Comparison of ENCODE assay signal across 8 cellular contexts in genomic region chr19:8513687-8514504, GRCh38. TPM values are rescaled to one million over a fixed set of nuclear protein-coding genes. Genes with fewer than 3 reads are reported as not detected.
A peak's percentile ranks its signal among the peaks of the same experiment; 100 is the strongest.
DNase-seq lines count a peak whose midpoint lies in the region; ATAC-seq and TF ChIP-seq lines count a peak whose summit lies in the region.

ZNF414 (minus strand) TSS chr19:8514167; CDS start chr19:8514046, 121 bp downstream.

- TF ChIP-seq RAD21 in SK-N-SH (IDR thresholded peaks at IDR 0.05; ENCODE audit: low read length), result no peak

- WGBS in SK-N-SH (ENCODE audit: low lambda C conversion rate), result 9% methylated on average over 15 of the region's 70 CpGs
- 1 to 2% methylated on average over 13 to 18 of the region's 70 CpGs for WGBS in gastroesophageal sphincter (ENCODE audit: low coverage in 1 of 2), 2 donors

- ATAC-seq in HG02588 (IDR thresholded peaks at IDR 0.05; ENCODE audit: unreplicated experiment) (peak; percentile 80), gastroesophageal sphincter (peak; percentile 98)

- peak within 1 kb of the TSS; percentile 86 for H2AFZ ChIP-seq in SK-N-SH (ENCODE audit: low read depth)

- DNase-seq in NCI-H1092 (lab: John Stamatoyannopoulos, UW) (peak; percentile 91), SK-N-SH (peak; percentile 98), substantia nigra (lab: John Stamatoyannopoulos, UW) (peak; percentile 75 to 99 (median 94))
- DNase-seq in activated naive CD4-positive, alpha-beta T cell treated with anti-CD3 and anti-CD28 coated beads, Interleukin-2, amount 10 ng/mL, durations not matched to agents 7 days and 5 days, result peak; percentile 97

- H3K4me2 ChIP-seq in SK-N-SH, result peak within 1 kb of the TSS; percentile 91

- H3K27me3 ChIP-seq in SK-N-SH (ENCODE audit: insufficient read depth) (no peaks in the 10 kb centered on the region), gastroesophageal sphincter (no peaks in the 10 kb centered on the region), neutrophil (no peaks in the 10 kb centered on the region)

- H4K20me1 ChIP-seq in SK-N-SH (ENCODE audit: insufficient read depth), result no peaks in the 10 kb centered on the region

- H3K9me2 ChIP-seq in SK-N-SH, result no peaks in the 10 kb centered on the region

- H3K27ac Mint-ChIP-seq in activated naive CD4-positive, alpha-beta T cell treated with anti-CD3 and anti-CD28 coated beads, Interleukin-2, amount 10 ng/mL, durations not matched to agents 7 days and 5 days, result peak within 1 kb of the TSS; percentile 97

- no peaks in the 10 kb centered on the region for H3K9me3 Mint-ChIP-seq in activated naive CD4-positive, alpha-beta T cell treated with anti-CD3 and anti-CD28 coated beads, Interleukin-2, amount 10 ng/mL, durations not matched to agents 7 days and 5 days

- H3K4me1 Mint-ChIP-seq in activated naive CD4-positive, alpha-beta T cell treated with anti-CD3 and anti-CD28 coated beads, Interleukin-2, amount 10 ng/mL, durations not matched to agents 7 days and 5 days, result peaks cover 59% of the 10 kb centered on the region

- TF ChIP-seq POLR2A in gastroesophageal sphincter (IDR thresholded peaks at IDR 0.05), result peak; percentile 66 to 82

- H3K27ac ChIP-seq in SK-N-SH (ENCODE audit: low read depth in 2 of 2, low read length in 1 of 2), result peak within 1 kb of the TSS; percentile 89 to 93
- peak within 1 kb of the TSS; percentile 94 to 100 (median 98) for H3K27ac ChIP-seq in gastroesophageal sphincter
- H3K27ac ChIP-seq in neutrophil, result peak within 1 kb of the TSS; percentile 98
- H3K27ac ChIP-seq in substantia nigra (ENCODE audit: low read depth, low read length, poor library complexity, severe bottlenecking), result peak within 1 kb of the TSS; percentile 97

- H3K27me3 Mint-ChIP-seq in activated naive CD4-positive, alpha-beta T cell treated with anti-CD3 and anti-CD28 coated beads, Interleukin-2, amount 10 ng/mL, durations not matched to agents 7 days and 5 days, result no peaks in the 10 kb centered on the region

- H3K4me1 ChIP-seq in SK-N-SH (ENCODE audit: control insufficient read depth in 1 of 2, insufficient read depth in 2 of 2, low read depth in 1 of 2, low read length in 1 of 2), result peaks cover 10 to 16% of the 10 kb centered on the region in 2 experiments; a peak in 3 of 4 replicates
- peaks cover 4 to 34% (median 23%) of the 10 kb centered on the region in 3 donors for H3K4me1 ChIP-seq in gastroesophageal sphincter
- H3K4me1 ChIP-seq in neutrophil (ENCODE audit: control insufficient read depth in 1 of 2, insufficient read depth in 1 of 2, low read depth in 1 of 2, low read length in 1 of 2), result peaks cover 64 to 69% of the 10 kb centered on the region in 2 experiments

- H3K4me3 ChIP-seq in GM08714 (ENCODE audit: low read length) (peak within 1 kb of the TSS; percentile 56; the same call in 1 of the 2 replicates), SK-N-SH (ENCODE audit: low read depth in 2 of 2, low read length in 1 of 2) (peak within 1 kb of the TSS; percentile 63 to 65), gastroesophageal sphincter (peak within 1 kb of the TSS; percentile 81 to 85), neutrophil (ENCODE audit: low read depth in 1 of 2, low read length in 1 of 2) (peak within 1 kb of the TSS; percentile 78 to 100)

- H3K9me3 ChIP-seq in SK-N-SH, result no peaks in the 10 kb centered on the region
- no peaks in the 10 kb centered on the region for H3K9me3 ChIP-seq in gastroesophageal sphincter
- no peaks in the 10 kb centered on the region for H3K9me3 ChIP-seq in neutrophil

- peaks cover 2 to 4% of the 10 kb centered on the region in 2 experiments for H3K36me3 ChIP-seq in SK-N-SH (replicated peaks in 1 of 2; ENCODE audit: control insufficient read depth in 1 of 2, insufficient read depth in 2 of 2, low read length in 1 of 2)
- H3K36me3 ChIP-seq in gastroesophageal sphincter, result peaks cover 0 to 16% of the 10 kb centered on the region in 2 donors
- H3K36me3 ChIP-seq in neutrophil, result no peaks in the 10 kb centered on the region

- H3K79me2 ChIP-seq in SK-N-SH (ENCODE audit: insufficient read depth), result peaks cover 9% of the 10 kb centered on the region; the same call in 1 of the 2 replicates

- H3K36me3 Mint-ChIP-seq in activated naive CD4-positive, alpha-beta T cell treated with anti-CD3 and anti-CD28 coated beads, Interleukin-2, amount 10 ng/mL, durations not matched to agents 7 days and 5 days, result peaks cover 25% of the 10 kb centered on the region

- peak within 1 kb of the TSS; percentile 94 for H3K9ac ChIP-seq in SK-N-SH

- H3F3A ChIP-seq in SK-N-SH (replicated peaks; ENCODE audit: insufficient read depth), result peaks cover 8% of the 10 kb centered on the region

- no peak for TF ChIP-seq EP300 in SK-N-SH (IDR thresholded peaks at IDR 0.05; ENCODE audit: borderline replicate concordance in 1 of 2, low read depth in 1 of 2, low read length in 1 of 2)
- no peak for TF ChIP-seq EP300 in gastroesophageal sphincter (IDR thresholded peaks at IDR 0.05)

- POLR2A ChIA-PET in SK-N-SH (lab: Yijun Ruan, JAX), result interaction anchor here (0.5 to 2.9 kb wide), 16 partner anchors 9 to 192 kb away, joined by 3 to 18 read pairs (median 4); partner anchors contain the start of genes HNRNPM, NDUFA7, RAB11B and RPS28

- TF ChIP-seq CTCF in SK-N-SH (IDR thresholded peaks at IDR 0.05), result no peak
- TF ChIP-seq CTCF in gastroesophageal sphincter (IDR thresholded peaks at IDR 0.05), result peak in 1 of 4 experiments; percentile 3
- peak; percentile 28 for TF ChIP-seq CTCF in neutrophil (IDR thresholded peaks at IDR 0.05)

- peak within 1 kb of the TSS; percentile 84 for H3K4me3 Mint-ChIP-seq in activated naive CD4-positive, alpha-beta T cell treated with anti-CD3 and anti-CD28 coated beads, Interleukin-2, amount 10 ng/mL, durations not matched to agents 7 days and 5 days

- CTCF ChIA-PET in SK-N-SH (lab: Yijun Ruan, JAX), result interaction anchor here (0.7 to 1.9 kb wide), 6 partner anchors 8 to 178 kb away, joined by 3 to 7 read pairs (median 4); partner anchors contain the start of gene MARCHF2
- CTCF ChIA-PET in activated naive CD4-positive, alpha-beta T cell treated with anti-CD3 and anti-CD28 coated beads, Interleukin-2, amount 10 ng/mL, durations not matched to agents 7 days and 5 days (lab: Charles Lee), result interaction anchor here (1.0 to 9.6 kb wide), 6 partner anchors 19 to 102 kb away, joined by 3 to 82 read pairs (median 3); partner anchors contain the start of gene MYO1F

TF ChIP-seq in SK-N-SH, 30 proteins besides CTCF, POLR2A, EP300 and RAD21 (continues in another document):
- TF ChIP-seq FOXJ3 (CRISPR knock-in tag; IDR thresholded peaks at IDR 0.05), result no peak
- TF ChIP-seq GATA2 (CRISPR knock-in tag; IDR thresholded peaks at IDR 0.05), result peak; percentile 42; the same call in 1 of the 2 replicates
- peak; percentile 91 for TF ChIP-seq TAF1 (IDR thresholded peaks at IDR 0.05; ENCODE audit: borderline replicate concordance, low read depth, low read length)
- TF ChIP-seq REST (IDR thresholded peaks at IDR 0.05; ENCODE audit: low read depth, low read length), result peak; percentile 11; the same call in 1 of the 2 replicates
- no peak for TF ChIP-seq TEAD4 (IDR thresholded peaks at IDR 0.05; ENCODE audit: borderline replicate concordance, insufficient read depth)
- peak; percentile 82 for TF ChIP-seq ELF1 (IDR thresholded peaks at IDR 0.05)
- TF ChIP-seq POLR2AphosphoS5 (IDR thresholded peaks at IDR 0.05; ENCODE audit: low read depth, low read length), result peak; percentile 95
- TF ChIP-seq FOSL2 (IDR thresholded peaks at IDR 0.05; ENCODE audit: borderline replicate concordance, low read depth), result no peak
- no peak for TF ChIP-seq USF1 (IDR thresholded peaks at IDR 0.05; ENCODE audit: borderline replicate concordance, low read depth)
- peak; percentile 75 for TF ChIP-seq GABPA (IDR thresholded peaks at IDR 0.05; ENCODE audit: low read depth)
- TF ChIP-seq JUND (IDR thresholded peaks at IDR 0.05), result no peak
- no peak for TF ChIP-seq SMC3 (IDR thresholded peaks at IDR 0.05; ENCODE audit: low read depth, low read length)

RNA-seq across cellular contexts. Expression of gene ZNF414, which starts in this region (rescaled TPM):
- polyA plus RNA-seq in SK-N-SH (2012; rRNA removed), result 12.2 and 17.0 TPM in 2 replicates
- polyA plus RNA-seq in SK-N-SH (2012; cell fraction: cytosol; rRNA removed), result 9.5 and 16.5 TPM in 2 replicates
- polyA plus RNA-seq in SK-N-SH (2012; cell fraction: nucleus; rRNA removed), result 50.0 and 82.9 TPM in 2 replicates
- total RNA-seq in gastroesophageal sphincter, result 10 to 100 TPM in 2 of 4 donors, 1 to 10 TPM in 2; 3.6 to 18.9 (median 10.3) TPM

Comparison
In these comparisons a context has a peak if more than half of its experiments do, and no peak if none do; other contexts are left out.
1. Peak in every context shown above with its lines: DNase-seq, ATAC-seq, H3K4me3 ChIP-seq and H3K27ac ChIP-seq.